In the genomic region with DNA sequence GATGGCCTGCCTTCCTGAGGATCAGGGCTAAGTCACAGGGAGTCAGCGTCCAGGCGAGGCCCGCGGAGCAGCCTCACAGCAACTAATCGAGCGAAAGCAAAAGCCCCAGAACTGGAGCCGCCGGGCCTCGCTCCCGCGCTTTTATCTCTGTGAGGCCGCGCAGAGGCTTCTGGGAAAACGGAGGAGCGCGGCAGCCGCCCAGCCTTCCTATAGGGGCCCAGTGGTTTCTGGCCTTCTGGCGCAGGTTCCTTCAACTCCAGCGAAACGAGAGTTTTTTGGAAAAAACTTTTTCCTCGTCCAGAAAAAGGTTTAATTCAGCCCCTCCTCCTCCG, we compare ENCODE assay signal across 27 cellular contexts. TPM values are rescaled to one million over a fixed set of nuclear protein-coding genes. Genes with fewer than 3 reads are reported as not detected.
"Had no signal": no experiment of that assay in that cellular context is flagged by ENCODE, and none has a peak within 500 bp of the region (broad histone marks: within the 10 kb centered on the region; RNA-seq: fewer than 3 reads in every experiment).

A gene with protein sequence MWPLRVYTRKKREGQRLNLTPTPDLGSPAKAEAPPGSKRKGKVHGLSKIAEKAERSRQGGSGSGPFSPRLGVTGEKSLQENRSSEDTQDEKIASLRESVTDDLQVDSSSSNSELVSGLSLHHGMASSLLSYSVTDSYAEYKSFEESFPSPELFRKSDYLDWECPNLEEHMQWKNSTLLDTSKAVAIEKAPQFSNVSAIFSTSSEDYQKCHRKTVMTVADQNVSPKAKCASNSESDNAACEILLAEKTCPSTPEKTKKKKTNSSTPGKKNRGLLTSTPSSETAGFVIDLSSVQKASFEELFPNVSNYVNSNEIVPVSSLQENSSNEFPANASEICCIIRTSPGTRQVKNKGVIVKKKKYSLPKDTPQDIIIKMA (minus strand): TSS at position 113 of the 332 bp plus-strand sequence. CDS start 158 bp downstream, outside the sequence.

- H3K4me1 Mint-ChIP-seq: activated naive CD4-positive, alpha-beta T cell treated with anti-CD3 and anti-CD28 coated beads, Interleukin-2, amount 50 U/mL, for 24 hours; stimulated activated memory B cell treated with anti-CD40 and anti-IgM and Interleukin-4, amounts not matched to agents 10 μg/mL and 1 μg/mL and 100 μg/mL, for 72 hours had no signal

- H3K27me3 ChIP-seq: adrenal gland, ascending aorta, brain microvascular endothelial cell, colonic mucosa, dorsolateral prefrontal cortex, upper lobe of left lung had no signal

- H3K27me3 Mint-ChIP-seq: activated naive CD4-positive, alpha-beta T cell treated with anti-CD3 and anti-CD28 coated beads, Interleukin-2, amount 50 U/mL, for 24 hours; effector memory CD8-positive, alpha-beta T cell had no signal

- FAIRE-seq: endothelial cell of umbilical vein, small intestine had no signal

- H3K27ac ChIP-seq: adrenal gland, ascending aorta, brain microvascular endothelial cell, colonic mucosa, dorsolateral prefrontal cortex, upper lobe of left lung had no signal

- DNase-seq: activated CD4-positive, alpha-beta T cell treated with anti-CD3 and anti-CD28 coated beads for 4 hours; activated CD4-positive, alpha-beta T cell treated with anti-CD3 and anti-CD28 coated beads, Interleukin-2, amount 50 U/mL, for 48 hours; activated CD4-positive, CD25-positive, alpha-beta regulatory T cell; activated effector memory CD4-positive, alpha-beta T cell treated with Interleukin-2 at 50 U/mL for 16 hours; activated T-cell treated with anti-CD3 and anti-CD28 coated beads, Interleukin-2, amount 50 U/mL, for 72 hours; adrenal gland; brain microvascular endothelial cell; colonic mucosa; dorsolateral prefrontal cortex; effector memory CD8-positive, alpha-beta T cell; foreskin melanocyte; hippocampal formation; kidney glomerular epithelial cell; occipital lobe; small intestine had no signal

- ATAC-seq: activated T-cell treated with anti-CD3 and anti-CD28 coated beads, Interleukin-2, amount 50 U/mL, for 72 hours; effector memory CD8-positive, alpha-beta T cell; esophagus mucosa; sciatic nerve; stimulated activated memory B cell treated with anti-CD40 and anti-IgM and Interleukin-4, amounts not matched to agents 10 μg/mL and 1 μg/mL and 100 μg/mL, for 72 hours had no signal

- H3K27ac Mint-ChIP-seq: activated naive CD4-positive, alpha-beta T cell treated with anti-CD3 and anti-CD28 coated beads, Interleukin-2, amount 50 U/mL, for 24 hours; activated T-cell treated with anti-CD3 and anti-CD28 coated beads, Interleukin-2, amount 50 U/mL, for 72 hours; effector memory CD8-positive, alpha-beta T cell; natural killer cell treated with Interleukin-12 subunit alpha and Interleukin-12 subunit beta and Interleukin-15 and Interleukin-18, amount 100 ng/mL, for 72 hours; stimulated activated memory B cell treated with anti-CD40 and anti-IgM and Interleukin-4, amounts not matched to agents 10 μg/mL and 1 μg/mL and 100 μg/mL, for 72 hours; T-helper 1 cell treated with Interleukin-12 subunit alpha and Interleukin-12 subunit beta and Interleukin-4 antibody, amounts not matched to agents 30 μg/mL and 1 μg/mL, for 36 hours had no signal

- H3K4me3 Mint-ChIP-seq: activated naive CD4-positive, alpha-beta T cell treated with anti-CD3 and anti-CD28 coated beads, Interleukin-2, amount 50 U/mL, for 24 hours; activated T-cell treated with anti-CD3 and anti-CD28 coated beads, Interleukin-2, amount 50 U/mL, for 72 hours; effector memory CD8-positive, alpha-beta T cell; natural killer cell treated with Interleukin-12 subunit alpha and Interleukin-12 subunit beta and Interleukin-15 and Interleukin-18, amount 100 ng/mL, for 72 hours; stimulated activated memory B cell treated with anti-CD40 and anti-IgM and Interleukin-4, amounts not matched to agents 10 μg/mL and 1 μg/mL and 100 μg/mL, for 72 hours; T-helper 1 cell treated with Interleukin-12 subunit alpha and Interleukin-12 subunit beta and Interleukin-4 antibody, amounts not matched to agents 30 μg/mL and 1 μg/mL, for 36 hours had no signal

- H3K4me1 ChIP-seq: adrenal gland, ascending aorta, colonic mucosa, upper lobe of left lung had no signal

- H3K4me3 ChIP-seq: adrenal gland, ascending aorta, colonic mucosa, dorsolateral prefrontal cortex, upper lobe of left lung had no signal

- H3K9me3 ChIP-seq: adrenal gland, ascending aorta, colonic mucosa, upper lobe of left lung had no signal

- H3K36me3 Mint-ChIP-seq: natural killer cell treated with Interleukin-12 subunit alpha and Interleukin-12 subunit beta and Interleukin-15 and Interleukin-18, amount 100 ng/mL, for 72 hours; stimulated activated memory B cell treated with anti-CD40 and anti-IgM and Interleukin-4, amounts not matched to agents 10 μg/mL and 1 μg/mL and 100 μg/mL, for 72 hours had no signal

- H3K9me3 Mint-ChIP-seq: activated naive CD4-positive, alpha-beta T cell treated with anti-CD3 and anti-CD28 coated beads, Interleukin-2, amount 50 U/mL, for 24 hours; activated T-cell treated with anti-CD3 and anti-CD28 coated beads, Interleukin-2, amount 50 U/mL, for 72 hours; effector memory CD8-positive, alpha-beta T cell; natural killer cell treated with Interleukin-12 subunit alpha and Interleukin-12 subunit beta and Interleukin-15 and Interleukin-18, amount 100 ng/mL, for 72 hours; T-helper 1 cell treated with Interleukin-12 subunit alpha and Interleukin-12 subunit beta and Interleukin-4 antibody, amounts not matched to agents 30 μg/mL and 1 μg/mL, for 36 hours had no signal

- H3K36me3 ChIP-seq: adrenal gland, ascending aorta, brain microvascular endothelial cell, colonic mucosa, upper lobe of left lung had no signal

RNA-seq across cellular contexts. Expression of the gene that starts here (rescaled TPM):
- total RNA-seq: adrenal gland; ascending aorta; colonic mucosa; endothelial cell of umbilical vein; esophagus mucosa; natural killer cell treated with Interleukin-12 subunit alpha and Interleukin-12 subunit beta and Interleukin-15 and Interleukin-18, amount 100 ng/mL, for 72 hours; renal cortical epithelial cell; sciatic nerve; temporal lobe had no signal
- polyA plus RNA-seq: adrenal gland, endothelial cell of umbilical vein, liver had no signal
